In genomic region chr1:54887665-54888071, GRCh38 we compare ENCODE assay signal across 8 cellular contexts. TPM values are rescaled to one million over a fixed set of nuclear protein-coding genes. Genes with fewer than 3 reads are reported as not detected.
DNase-seq lines count a peak whose midpoint lies in the region; ATAC-seq and TF ChIP-seq lines count a peak whose summit lies in the region.

No MANE protein-coding gene starts in this region.

- TF ChIP-seq CTCF in OCI-LY1 (IDR thresholded peaks at IDR 0.05; ENCODE audit: low read length): no peak
- no peak for TF ChIP-seq CTCF in dorsolateral prefrontal cortex (IDR thresholded peaks at IDR 0.05 in 54 of 56, conservative IDR thresholded peaks at IDR 0.05 in 2 of 56; ENCODE audit: low read depth in 1 of 56, partially characterized antibody in 56 of 56)

- H3K4me1 ChIP-seq in OCI-LY1 (ENCODE audit: insufficient read depth, low read length, severe bottlenecking) (peaks cover 36% of the 10 kb centered on the region), urinary bladder (ENCODE audit: insufficient read depth) (no peaks in the 10 kb centered on the region)

- H3K36me3 Mint-ChIP-seq in activated T-cell treated with anti-CD3 and anti-CD28 coated beads, Interleukin-2, amount 50 U/mL, for 24 hours (ENCODE audit: low read depth): peaks cover 43% of the 10 kb centered on the region

- H3K4me2 ChIP-seq in OCI-LY1 (ENCODE audit: low read length): peak overlapping the region; percentile 90

- H3K9me3 Mint-ChIP-seq in activated T-cell treated with anti-CD3 and anti-CD28 coated beads, Interleukin-2, amount 50 U/mL, for 24 hours: no peaks in the 10 kb centered on the region

- 33% methylated on average over 8 of the region's 8 CpGs for WGBS in urinary bladder

- H2AFZ ChIP-seq in OCI-LY1 (ENCODE audit: low read length): no peak overlapping the region

- no peak for DNase-seq in activated T-cell treated with anti-CD3 and anti-CD28 coated beads, Interleukin-2, amount 50 U/mL, for 24 hours
- no peak for DNase-seq in activated T-cell treated with anti-CD3 and anti-CD28 coated beads, Interleukin-2, amount 50 U/mL, for 48 hours
- peak in 8 of 10 donors; percentile 52 to 75 (median 58) for DNase-seq in dorsolateral prefrontal cortex
- DNase-seq in mesenteric fat pad (ENCODE audit: low spot score): peak; percentile 79

- intact Hi-C loops in dorsolateral prefrontal cortex (cut with DNase I): loop anchor here (5.0 kb wide), 3 partner anchors 60 to 185 kb away; partner anchors contain the start of gene PARS2 (in 1 of the 2)

- H3K4me3 Mint-ChIP-seq in activated T-cell treated with anti-CD3 and anti-CD28 coated beads, Interleukin-2, amount 50 U/mL, for 24 hours: peak overlapping the region; percentile 89

- H3F3A ChIP-seq in OCI-LY1 (ENCODE audit: insufficient read depth, low read length): no peaks in the 10 kb centered on the region

- H3K36me3 ChIP-seq in OCI-LY1 (ENCODE audit: insufficient read depth, low read length) (peaks cover 30% of the 10 kb centered on the region), urinary bladder (ENCODE audit: insufficient read depth) (no peaks in the 10 kb centered on the region)

- H3K27ac Mint-ChIP-seq in activated T-cell treated with anti-CD3 and anti-CD28 coated beads, Interleukin-2, amount 50 U/mL, for 24 hours: peak overlapping the region; percentile 92

- peak overlapping the region; percentile 82 for H3K9ac ChIP-seq in OCI-LY1 (ENCODE audit: low read length)

- H3K79me2 ChIP-seq in OCI-LY1 (ENCODE audit: insufficient read depth, low read length): peaks cover 41% of the 10 kb centered on the region

- H3K9me2 ChIP-seq in OCI-LY1 (ENCODE audit: low read depth, low read length): no peaks in the 10 kb centered on the region

- peaks cover 45% of the 10 kb centered on the region for H3K4me1 Mint-ChIP-seq in activated T-cell treated with anti-CD3 and anti-CD28 coated beads, Interleukin-2, amount 50 U/mL, for 24 hours (ENCODE audit: low read depth)

- H3K4me3 ChIP-seq in OCI-LY1 (ENCODE audit: low read depth, low read length, poor library complexity, severe bottlenecking): peak overlapping the region; percentile 77
- peak overlapping the region; percentile 64 to 98 (median 91) for H3K4me3 ChIP-seq in dorsolateral prefrontal cortex
- H3K4me3 ChIP-seq in urinary bladder (ENCODE audit: low read depth, low read length): peak overlapping the region; percentile 67

- ATAC-seq in HG03442 (IDR thresholded peaks at IDR 0.05; ENCODE audit: unreplicated experiment) (no peak), HG02852 (IDR thresholded peaks at IDR 0.05; ENCODE audit: unreplicated experiment) (no peak)

- no peaks in the 10 kb centered on the region for H4K20me1 ChIP-seq in OCI-LY1 (ENCODE audit: insufficient read depth, low read length)

- no peaks in the 10 kb centered on the region for H3K9me3 ChIP-seq in OCI-LY1 (ENCODE audit: low read length)

- H3K27ac ChIP-seq in OCI-LY1 (ENCODE audit: low read depth, low read length, poor library complexity, severe bottlenecking): peak overlapping the region; percentile 64
- peak overlapping the region; percentile 18 to 97 (median 91) for H3K27ac ChIP-seq in dorsolateral prefrontal cortex
- H3K27ac ChIP-seq in urinary bladder (ENCODE audit: low read depth): no peak overlapping the region

- H3K27me3 ChIP-seq in OCI-LY1 (ENCODE audit: insufficient read depth, low read length): no peaks in the 10 kb centered on the region
- H3K27me3 ChIP-seq in dorsolateral prefrontal cortex: no peaks in the 10 kb centered on the region

- H3K27me3 Mint-ChIP-seq in activated T-cell treated with anti-CD3 and anti-CD28 coated beads, Interleukin-2, amount 50 U/mL, for 24 hours: peaks cover 16% of the 10 kb centered on the region

RNA-seq across cellular contexts. Expression of gene DHCR24, which starts 0.7 kb away (rescaled TPM):
- total RNA-seq in dorsolateral prefrontal cortex (100 to 1,000 TPM in 117 of 120 experiments, 10 to 100 TPM in 3; 81.5 to 336 (median 168) TPM), mesenteric fat pad (115 TPM), urinary bladder (22.6 TPM)
- polyA plus RNA-seq in urinary bladder: 23.4 TPM

Comparison
In these comparisons a context has a peak if more than half of its experiments do, and no peak if none do; other contexts are left out.
1. DNase-seq: peak in dorsolateral prefrontal cortex (8 of 10) and mesenteric fat pad (single experiment); none in activated T-cell treated with anti-CD3 and anti-CD28 coated beads, Interleukin-2, amount 50 U/mL, for 24 hours (single experiment) and activated T-cell treated with anti-CD3 and anti-CD28 coated beads, Interleukin-2, amount 50 U/mL, for 48 hours (0 of 2).
2. Peak in every context shown above with its lines, with median percentiles within 50 percentile points of each other: H3K4me3 ChIP-seq.